ENCODE assay signal across 1 cellular context in the genomic region with DNA sequence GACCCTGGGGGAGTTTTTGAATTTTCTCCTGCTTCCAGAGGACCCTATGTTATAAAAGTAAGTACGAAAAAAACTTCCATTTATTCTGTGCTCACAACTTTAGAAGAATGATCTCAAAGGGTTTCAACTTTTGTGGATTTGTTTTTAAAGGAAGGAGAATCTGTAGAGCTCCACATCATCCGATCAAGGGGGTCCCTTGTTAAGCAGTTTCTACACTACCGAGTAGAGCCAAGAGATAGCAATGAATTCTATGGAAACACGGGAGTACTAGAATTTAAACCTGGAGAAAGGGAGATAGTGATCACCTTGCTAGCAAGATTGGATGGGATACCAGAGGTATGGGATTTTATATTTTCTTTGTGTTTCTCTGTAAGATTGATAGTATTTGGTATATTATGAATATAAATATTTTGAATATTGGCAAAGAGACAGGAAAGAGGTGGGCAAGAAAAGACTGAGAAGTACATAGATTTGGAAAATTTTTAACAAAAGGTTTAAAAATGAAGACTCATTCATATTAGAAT.
TF ChIP-seq lines count a peak whose summit lies in the region.

No MANE protein-coding gene starts in this region.

TF ChIP-seq in K562, 482 proteins besides CTCF, POLR2A, EP300 and RAD21 (continued from another document and continues in another):
- TF ChIP-seq, protein P1, sequence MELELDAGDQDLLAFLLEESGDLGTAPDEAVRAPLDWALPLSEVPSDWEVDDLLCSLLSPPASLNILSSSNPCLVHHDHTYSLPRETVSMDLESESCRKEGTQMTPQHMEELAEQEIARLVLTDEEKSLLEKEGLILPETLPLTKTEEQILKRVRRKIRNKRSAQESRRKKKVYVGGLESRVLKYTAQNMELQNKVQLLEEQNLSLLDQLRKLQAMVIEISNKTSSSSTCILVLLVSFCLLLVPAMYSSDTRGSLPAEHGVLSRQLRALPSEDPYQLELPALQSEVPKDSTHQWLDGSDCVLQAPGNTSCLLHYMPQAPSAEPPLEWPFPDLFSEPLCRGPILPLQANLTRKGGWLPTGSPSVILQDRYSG (tag; conservative IDR thresholded peaks at IDR 0.05; ENCODE audit: low read depth) = no peak
- no peak for TF ChIP-seq SMAD2 (IDR thresholded peaks at IDR 0.05; ENCODE audit: low read depth, low read length)
- TF ChIP-seq CEBPB (tag; IDR thresholded peaks at IDR 0.05) = no peak
- TF ChIP-seq, protein P2, sequence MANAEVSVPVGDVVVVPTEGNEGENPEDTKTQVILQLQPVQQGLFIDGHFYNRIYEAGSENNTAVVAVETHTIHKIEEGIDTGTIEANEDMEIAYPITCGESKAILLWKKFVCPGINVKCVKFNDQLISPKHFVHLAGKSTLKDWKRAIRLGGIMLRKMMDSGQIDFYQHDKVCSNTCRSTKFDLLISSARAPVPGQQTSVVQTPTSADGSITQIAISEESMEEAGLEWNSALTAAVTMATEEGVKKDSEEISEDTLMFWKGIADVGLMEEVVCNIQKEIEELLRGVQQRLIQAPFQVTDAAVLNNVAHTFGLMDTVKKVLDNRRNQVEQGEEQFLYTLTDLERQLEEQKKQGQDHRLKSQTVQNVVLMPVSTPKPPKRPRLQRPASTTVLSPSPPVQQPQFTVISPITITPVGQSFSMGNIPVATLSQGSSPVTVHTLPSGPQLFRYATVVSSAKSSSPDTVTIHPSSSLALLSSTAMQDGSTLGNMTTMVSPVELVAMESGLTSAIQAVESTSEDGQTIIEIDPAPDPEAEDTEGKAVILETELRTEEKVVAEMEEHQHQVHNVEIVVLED (CRISPR knock-in tag; IDR thresholded peaks at IDR 0.05) = no peak
- 0 out of 2 replicates have a peak, but pooled peaks have one; percentile 38 for TF ChIP-seq GTF2E2 (tag; IDR thresholded peaks at IDR 0.05)
- TF ChIP-seq JUND (IDR thresholded peaks at IDR 0.05; ENCODE audit: borderline replicate concordance, low read depth, low read length) = no peak
- TF ChIP-seq JUND (tag; IDR thresholded peaks at IDR 0.05; ENCODE audit: borderline replicate concordance, low read depth, low read length) = no peak
- TF ChIP-seq, protein P3, sequence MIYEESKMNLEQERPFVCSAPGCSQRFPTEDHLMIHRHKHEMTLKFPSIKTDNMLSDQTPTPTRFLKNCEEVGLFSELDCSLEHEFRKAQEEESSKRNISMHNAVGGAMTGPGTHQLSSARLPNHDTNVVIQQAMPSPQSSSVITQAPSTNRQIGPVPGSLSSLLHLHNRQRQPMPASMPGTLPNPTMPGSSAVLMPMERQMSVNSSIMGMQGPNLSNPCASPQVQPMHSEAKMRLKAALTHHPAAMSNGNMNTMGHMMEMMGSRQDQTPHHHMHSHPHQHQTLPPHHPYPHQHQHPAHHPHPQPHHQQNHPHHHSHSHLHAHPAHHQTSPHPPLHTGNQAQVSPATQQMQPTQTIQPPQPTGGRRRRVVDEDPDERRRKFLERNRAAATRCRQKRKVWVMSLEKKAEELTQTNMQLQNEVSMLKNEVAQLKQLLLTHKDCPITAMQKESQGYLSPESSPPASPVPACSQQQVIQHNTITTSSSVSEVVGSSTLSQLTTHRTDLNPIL (CRISPR knock-in tag; IDR thresholded peaks at IDR 0.05) = no peak
- TF ChIP-seq SMARCE1 (IDR thresholded peaks at IDR 0.05) = 0 out of 2 replicates have a peak, but pooled peaks have one; percentile 27
- no peak for TF ChIP-seq GABPB1 (CRISPR knock-in tag; IDR thresholded peaks at IDR 0.05)
- TF ChIP-seq ZNF41 (CRISPR knock-in tag; conservative IDR thresholded peaks at IDR 0.05) = no peak
- TF ChIP-seq, protein P4, sequence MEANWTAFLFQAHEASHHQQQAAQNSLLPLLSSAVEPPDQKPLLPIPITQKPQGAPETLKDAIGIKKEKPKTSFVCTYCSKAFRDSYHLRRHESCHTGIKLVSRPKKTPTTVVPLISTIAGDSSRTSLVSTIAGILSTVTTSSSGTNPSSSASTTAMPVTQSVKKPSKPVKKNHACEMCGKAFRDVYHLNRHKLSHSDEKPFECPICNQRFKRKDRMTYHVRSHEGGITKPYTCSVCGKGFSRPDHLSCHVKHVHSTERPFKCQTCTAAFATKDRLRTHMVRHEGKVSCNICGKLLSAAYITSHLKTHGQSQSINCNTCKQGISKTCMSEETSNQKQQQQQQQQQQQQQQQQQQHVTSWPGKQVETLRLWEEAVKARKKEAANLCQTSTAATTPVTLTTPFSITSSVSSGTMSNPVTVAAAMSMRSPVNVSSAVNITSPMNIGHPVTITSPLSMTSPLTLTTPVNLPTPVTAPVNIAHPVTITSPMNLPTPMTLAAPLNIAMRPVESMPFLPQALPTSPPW (CRISPR knock-in tag; IDR thresholded peaks at IDR 0.05) = 0 out of 2 replicates have a peak, but pooled peaks have one; percentile 10
- TF ChIP-seq U2AF1 (optimal IDR thresholded peaks at IDR 0.05; ENCODE audit: low read depth, low read length) = no peak
- no peak for TF ChIP-seq ESRRA (IDR thresholded peaks at IDR 0.05; ENCODE audit: borderline replicate concordance, low read depth)
- TF ChIP-seq, protein P5, sequence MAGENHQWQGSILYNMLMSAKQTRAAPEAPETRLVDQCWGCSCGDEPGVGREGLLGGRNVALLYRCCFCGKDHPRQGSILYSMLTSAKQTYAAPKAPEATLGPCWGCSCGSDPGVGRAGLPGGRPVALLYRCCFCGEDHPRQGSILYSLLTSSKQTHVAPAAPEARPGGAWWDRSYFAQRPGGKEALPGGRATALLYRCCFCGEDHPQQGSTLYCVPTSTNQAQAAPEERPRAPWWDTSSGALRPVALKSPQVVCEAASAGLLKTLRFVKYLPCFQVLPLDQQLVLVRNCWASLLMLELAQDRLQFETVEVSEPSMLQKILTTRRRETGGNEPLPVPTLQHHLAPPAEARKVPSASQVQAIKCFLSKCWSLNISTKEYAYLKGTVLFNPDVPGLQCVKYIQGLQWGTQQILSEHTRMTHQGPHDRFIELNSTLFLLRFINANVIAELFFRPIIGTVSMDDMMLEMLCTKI (IDR thresholded peaks at IDR 0.05; ENCODE audit: partially characterized antibody) = no peak
- TF ChIP-seq, protein P6, sequence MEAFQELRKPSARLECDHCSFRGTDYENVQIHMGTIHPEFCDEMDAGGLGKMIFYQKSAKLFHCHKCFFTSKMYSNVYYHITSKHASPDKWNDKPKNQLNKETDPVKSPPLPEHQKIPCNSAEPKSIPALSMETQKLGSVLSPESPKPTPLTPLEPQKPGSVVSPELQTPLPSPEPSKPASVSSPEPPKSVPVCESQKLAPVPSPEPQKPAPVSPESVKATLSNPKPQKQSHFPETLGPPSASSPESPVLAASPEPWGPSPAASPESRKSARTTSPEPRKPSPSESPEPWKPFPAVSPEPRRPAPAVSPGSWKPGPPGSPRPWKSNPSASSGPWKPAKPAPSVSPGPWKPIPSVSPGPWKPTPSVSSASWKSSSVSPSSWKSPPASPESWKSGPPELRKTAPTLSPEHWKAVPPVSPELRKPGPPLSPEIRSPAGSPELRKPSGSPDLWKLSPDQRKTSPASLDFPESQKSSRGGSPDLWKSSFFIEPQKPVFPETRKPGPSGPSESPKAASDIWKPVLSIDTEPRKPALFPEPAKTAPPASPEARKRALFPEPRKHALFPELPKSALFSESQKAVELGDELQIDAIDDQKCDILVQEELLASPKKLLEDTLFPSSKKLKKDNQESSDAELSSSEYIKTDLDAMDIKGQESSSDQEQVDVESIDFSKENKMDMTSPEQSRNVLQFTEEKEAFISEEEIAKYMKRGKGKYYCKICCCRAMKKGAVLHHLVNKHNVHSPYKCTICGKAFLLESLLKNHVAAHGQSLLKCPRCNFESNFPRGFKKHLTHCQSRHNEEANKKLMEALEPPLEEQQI (IDR thresholded peaks at IDR 0.05) = no peak
- TF ChIP-seq TAF9B (IDR thresholded peaks at IDR 0.05; ENCODE audit: partially characterized antibody) = peak; percentile 23
- TF ChIP-seq, protein P7, sequence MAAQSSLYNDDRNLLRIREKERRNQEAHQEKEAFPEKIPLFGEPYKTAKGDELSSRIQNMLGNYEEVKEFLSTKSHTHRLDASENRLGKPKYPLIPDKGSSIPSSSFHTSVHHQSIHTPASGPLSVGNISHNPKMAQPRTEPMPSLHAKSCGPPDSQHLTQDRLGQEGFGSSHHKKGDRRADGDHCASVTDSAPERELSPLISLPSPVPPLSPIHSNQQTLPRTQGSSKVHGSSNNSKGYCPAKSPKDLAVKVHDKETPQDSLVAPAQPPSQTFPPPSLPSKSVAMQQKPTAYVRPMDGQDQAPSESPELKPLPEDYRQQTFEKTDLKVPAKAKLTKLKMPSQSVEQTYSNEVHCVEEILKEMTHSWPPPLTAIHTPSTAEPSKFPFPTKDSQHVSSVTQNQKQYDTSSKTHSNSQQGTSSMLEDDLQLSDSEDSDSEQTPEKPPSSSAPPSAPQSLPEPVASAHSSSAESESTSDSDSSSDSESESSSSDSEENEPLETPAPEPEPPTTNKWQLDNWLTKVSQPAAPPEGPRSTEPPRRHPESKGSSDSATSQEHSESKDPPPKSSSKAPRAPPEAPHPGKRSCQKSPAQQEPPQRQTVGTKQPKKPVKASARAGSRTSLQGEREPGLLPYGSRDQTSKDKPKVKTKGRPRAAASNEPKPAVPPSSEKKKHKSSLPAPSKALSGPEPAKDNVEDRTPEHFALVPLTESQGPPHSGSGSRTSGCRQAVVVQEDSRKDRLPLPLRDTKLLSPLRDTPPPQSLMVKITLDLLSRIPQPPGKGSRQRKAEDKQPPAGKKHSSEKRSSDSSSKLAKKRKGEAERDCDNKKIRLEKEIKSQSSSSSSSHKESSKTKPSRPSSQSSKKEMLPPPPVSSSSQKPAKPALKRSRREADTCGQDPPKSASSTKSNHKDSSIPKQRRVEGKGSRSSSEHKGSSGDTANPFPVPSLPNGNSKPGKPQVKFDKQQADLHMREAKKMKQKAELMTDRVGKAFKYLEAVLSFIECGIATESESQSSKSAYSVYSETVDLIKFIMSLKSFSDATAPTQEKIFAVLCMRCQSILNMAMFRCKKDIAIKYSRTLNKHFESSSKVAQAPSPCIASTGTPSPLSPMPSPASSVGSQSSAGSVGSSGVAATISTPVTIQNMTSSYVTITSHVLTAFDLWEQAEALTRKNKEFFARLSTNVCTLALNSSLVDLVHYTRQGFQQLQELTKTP (IDR thresholded peaks at IDR 0.05; ENCODE audit: low read depth in 1 of 2, partially characterized antibody in 2 of 2) = peak; percentile 34 to 75
- TF ChIP-seq, protein P8, sequence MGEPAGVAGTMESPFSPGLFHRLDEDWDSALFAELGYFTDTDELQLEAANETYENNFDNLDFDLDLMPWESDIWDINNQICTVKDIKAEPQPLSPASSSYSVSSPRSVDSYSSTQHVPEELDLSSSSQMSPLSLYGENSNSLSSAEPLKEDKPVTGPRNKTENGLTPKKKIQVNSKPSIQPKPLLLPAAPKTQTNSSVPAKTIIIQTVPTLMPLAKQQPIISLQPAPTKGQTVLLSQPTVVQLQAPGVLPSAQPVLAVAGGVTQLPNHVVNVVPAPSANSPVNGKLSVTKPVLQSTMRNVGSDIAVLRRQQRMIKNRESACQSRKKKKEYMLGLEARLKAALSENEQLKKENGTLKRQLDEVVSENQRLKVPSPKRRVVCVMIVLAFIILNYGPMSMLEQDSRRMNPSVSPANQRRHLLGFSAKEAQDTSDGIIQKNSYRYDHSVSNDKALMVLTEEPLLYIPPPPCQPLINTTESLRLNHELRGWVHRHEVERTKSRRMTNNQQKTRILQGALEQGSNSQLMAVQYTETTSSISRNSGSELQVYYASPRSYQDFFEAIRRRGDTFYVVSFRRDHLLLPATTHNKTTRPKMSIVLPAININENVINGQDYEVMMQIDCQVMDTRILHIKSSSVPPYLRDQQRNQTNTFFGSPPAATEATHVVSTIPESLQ (CRISPR knock-in tag; IDR thresholded peaks at IDR 0.05) = no peak
- TF ChIP-seq TBL1XR1 (IDR thresholded peaks at IDR 0.05; ENCODE audit: low read length in 2 of 2) = no peak; a peak in 1 of 4 replicates
- no peak for TF ChIP-seq ZNF408 (CRISPR knock-in tag; IDR thresholded peaks at IDR 0.05; ENCODE audit: low read depth)
- no peak for TF ChIP-seq MTA1 (IDR thresholded peaks at IDR 0.05; ENCODE audit: borderline replicate concordance)
- TF ChIP-seq TEAD2 (tag; IDR thresholded peaks at IDR 0.05) = no peak
- TF ChIP-seq, protein P9, sequence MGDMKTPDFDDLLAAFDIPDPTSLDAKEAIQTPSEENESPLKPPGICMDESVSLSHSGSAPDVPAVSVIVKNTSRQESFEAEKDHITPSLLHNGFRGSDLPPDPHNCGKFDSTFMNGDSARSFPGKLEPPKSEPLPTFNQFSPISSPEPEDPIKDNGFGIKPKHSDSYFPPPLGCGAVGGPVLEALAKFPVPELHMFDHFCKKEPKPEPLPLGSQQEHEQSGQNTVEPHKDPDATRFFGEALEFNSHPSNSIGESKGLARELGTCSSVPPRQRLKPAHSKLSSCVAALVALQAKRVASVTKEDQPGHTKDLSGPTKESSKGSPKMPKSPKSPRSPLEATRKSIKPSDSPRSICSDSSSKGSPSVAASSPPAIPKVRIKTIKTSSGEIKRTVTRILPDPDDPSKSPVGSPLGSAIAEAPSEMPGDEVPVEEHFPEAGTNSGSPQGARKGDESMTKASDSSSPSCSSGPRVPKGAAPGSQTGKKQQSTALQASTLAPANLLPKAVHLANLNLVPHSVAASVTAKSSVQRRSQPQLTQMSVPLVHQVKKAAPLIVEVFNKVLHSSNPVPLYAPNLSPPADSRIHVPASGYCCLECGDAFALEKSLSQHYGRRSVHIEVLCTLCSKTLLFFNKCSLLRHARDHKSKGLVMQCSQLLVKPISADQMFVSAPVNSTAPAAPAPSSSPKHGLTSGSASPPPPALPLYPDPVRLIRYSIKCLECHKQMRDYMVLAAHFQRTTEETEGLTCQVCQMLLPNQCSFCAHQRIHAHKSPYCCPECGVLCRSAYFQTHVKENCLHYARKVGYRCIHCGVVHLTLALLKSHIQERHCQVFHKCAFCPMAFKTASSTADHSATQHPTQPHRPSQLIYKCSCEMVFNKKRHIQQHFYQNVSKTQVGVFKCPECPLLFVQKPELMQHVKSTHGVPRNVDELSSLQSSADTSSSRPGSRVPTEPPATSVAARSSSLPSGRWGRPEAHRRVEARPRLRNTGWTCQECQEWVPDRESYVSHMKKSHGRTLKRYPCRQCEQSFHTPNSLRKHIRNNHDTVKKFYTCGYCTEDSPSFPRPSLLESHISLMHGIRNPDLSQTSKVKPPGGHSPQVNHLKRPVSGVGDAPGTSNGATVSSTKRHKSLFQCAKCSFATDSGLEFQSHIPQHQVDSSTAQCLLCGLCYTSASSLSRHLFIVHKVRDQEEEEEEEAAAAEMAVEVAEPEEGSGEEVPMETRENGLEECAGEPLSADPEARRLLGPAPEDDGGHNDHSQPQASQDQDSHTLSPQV (IDR thresholded peaks at IDR 0.05) = peak; percentile 30; the same call in 1 of the 2 replicates
- no peak for TF ChIP-seq CBFB (CRISPR knock-in tag; IDR thresholded peaks at IDR 0.05)
- TF ChIP-seq ZNF124 (CRISPR knock-in tag; IDR thresholded peaks at IDR 0.05) = no peak
- TF ChIP-seq BRD4 (IDR thresholded peaks at IDR 0.05) = peak; percentile 83; the same call in 1 of the 2 replicates
- TF ChIP-seq, protein P10, sequence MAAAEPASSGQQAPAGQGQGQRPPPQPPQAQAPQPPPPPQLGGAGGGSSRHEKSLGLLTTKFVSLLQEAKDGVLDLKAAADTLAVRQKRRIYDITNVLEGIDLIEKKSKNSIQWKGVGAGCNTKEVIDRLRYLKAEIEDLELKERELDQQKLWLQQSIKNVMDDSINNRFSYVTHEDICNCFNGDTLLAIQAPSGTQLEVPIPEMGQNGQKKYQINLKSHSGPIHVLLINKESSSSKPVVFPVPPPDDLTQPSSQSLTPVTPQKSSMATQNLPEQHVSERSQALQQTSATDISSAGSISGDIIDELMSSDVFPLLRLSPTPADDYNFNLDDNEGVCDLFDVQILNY (CRISPR knock-in tag; IDR thresholded peaks at IDR 0.05) = no peak
- no peak for TF ChIP-seq JUN (IDR thresholded peaks at IDR 0.05; ENCODE audit: borderline replicate concordance, low read depth, low read length)
- no peak for TF ChIP-seq JUN (CRISPR knock-in tag; IDR thresholded peaks at IDR 0.05; ENCODE audit: borderline replicate concordance)
- TF ChIP-seq TEAD1 (CRISPR knock-in tag; IDR thresholded peaks at IDR 0.05) = no peak
- TF ChIP-seq XRCC4 (IDR thresholded peaks at IDR 0.05; ENCODE audit: extremely low read depth, insufficient read depth, insufficient read length) = no peak
- no peak for TF ChIP-seq ZNF707 (CRISPR knock-in tag; conservative IDR thresholded peaks at IDR 0.05)
